20 cellular contexts compared by ENCODE assay signal in the genomic region with DNA sequence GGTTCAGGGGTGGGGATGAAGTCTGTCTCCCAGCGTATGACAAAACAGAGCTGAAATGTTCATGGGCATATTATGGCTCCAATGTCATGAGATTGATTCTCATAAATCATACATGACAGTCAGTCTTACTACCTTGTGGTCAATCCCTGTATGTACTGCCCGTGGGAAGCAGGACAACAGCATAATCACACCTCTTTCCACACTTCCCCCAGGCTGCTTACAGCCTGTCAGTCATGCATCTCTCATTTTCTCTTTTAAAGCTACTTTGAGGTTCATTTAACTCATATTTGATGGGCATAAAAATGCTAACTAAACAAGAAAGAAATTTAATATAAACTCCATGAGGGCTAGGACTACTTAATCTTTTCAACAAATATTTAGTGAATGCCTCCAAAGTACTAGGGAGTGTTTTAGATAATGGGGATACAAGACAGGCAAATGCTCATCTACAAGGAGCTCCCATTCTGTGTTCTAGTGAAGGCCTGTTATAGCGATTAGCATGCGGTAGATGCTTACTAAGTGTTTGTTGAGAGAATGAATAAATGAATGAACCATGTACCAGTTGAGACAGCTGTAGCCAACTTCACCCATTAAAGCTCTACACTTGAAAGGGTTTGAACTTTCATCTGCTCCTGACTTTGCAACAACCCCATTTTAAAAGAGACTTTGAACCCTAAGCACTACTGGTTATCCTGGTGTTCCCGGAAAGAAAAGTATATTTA.
DNase-seq lines count a peak whose midpoint lies in the region; ATAC-seq, FAIRE-seq and TF ChIP-seq lines count a peak whose summit lies in the region.
"Had no signal": no experiment of that assay in that cellular context is flagged by ENCODE, and none has a peak within 500 bp of the region (broad histone marks: within the 10 kb centered on the region; RNA-seq: fewer than 3 reads in every experiment).

No MANE protein-coding gene starts in this region.

- WGBS in heart right ventricle, 2 donors: 93% methylated on average over 5 of the region's 5 CpGs
- WGBS in mesendoderm (ENCODE audit: extremely low coverage, insufficient coverage, low lambda C conversion rate): no CpG with 5 or more reads among the region's 5 CpGs

- no peak overlapping the region for H2BK5ac ChIP-seq in mesendoderm (ENCODE audit: low read length)

- no peak for ATAC-seq in heart right ventricle
- ATAC-seq: PC-3 had no signal

- no peaks in the 10 kb centered on the region for H3K79me1 ChIP-seq in mesendoderm (ENCODE audit: low read length)

- no peak for TF ChIP-seq CTCF in left ventricle myocardium inferior (IDR thresholded peaks at IDR 0.05; ENCODE audit: borderline replicate concordance)
- no peak for TF ChIP-seq CTCF in heart right ventricle (IDR thresholded peaks at IDR 0.05)
- TF ChIP-seq CTCF in keratinocyte (optimal IDR thresholded peaks at IDR 0.05 in 1 of 3, IDR thresholded peaks at IDR 0.05 in 1 of 3, conservative IDR thresholded peaks at IDR 0.05 in 1 of 3; ENCODE audit: extremely low read depth in 1 of 3, insufficient read depth in 2 of 3, low read length in 3 of 3): no peak

- H3K9me3 ChIP-seq in left ventricle myocardium inferior (replicated peaks) (no peaks in the 10 kb centered on the region), heart right ventricle (no peaks in the 10 kb centered on the region), keratinocyte (ENCODE audit: control insufficient read depth, low read depth, low read length) (no peaks in the 10 kb centered on the region)
- H3K9me3 ChIP-seq: SJSA1 had no signal

- H3K4me2 ChIP-seq in keratinocyte (ENCODE audit: control insufficient read depth, extremely low read depth, insufficient read depth, low read depth, low read length) (no peak overlapping the region), mesendoderm (ENCODE audit: low read length) (no peak overlapping the region)

- H2AFZ ChIP-seq in keratinocyte (ENCODE audit: control insufficient read depth, low read length): no peak overlapping the region
- H2AFZ ChIP-seq: GM23248 had no signal

- FAIRE-seq in keratinocyte (lab: Jason Lieb, UNC): peak; percentile 49
- FAIRE-seq: G401.6 had no signal

- dilution Hi-C loops in keratinocyte (cut with MboI; ENCODE audit: extremely low pct_ligation_motif_present, low sequenced_read_pairs): no loop called here

- H3K27me3 ChIP-seq in left ventricle myocardium inferior (ENCODE audit: low read depth) (no peaks in the 10 kb centered on the region), heart right ventricle (no peaks in the 10 kb centered on the region), keratinocyte (ENCODE audit: control insufficient read depth, extremely low read depth, insufficient read depth, low read length) (peaks cover 3% of the 10 kb centered on the region), mesendoderm (ENCODE audit: insufficient read depth, low read length, poor library complexity) (no peaks in the 10 kb centered on the region)
- H3K27me3 ChIP-seq: SJSA1 had no signal

- intact Hi-C loops in left ventricle myocardium inferior (cut with micrococcal nuclease) (no loop called here), heart right ventricle (cut with DNase I) (loop anchor here in 5 of 10 donors (5.0 to 10.0 kb wide), 4 partner anchors 52 to 135 kb away; a partner anchor contains a TSS)

- H3K4me1 ChIP-seq in left ventricle myocardium inferior (peaks cover 52% of the 10 kb centered on the region), heart right ventricle (peaks cover 0 to 63% (median 22%) of the 10 kb centered on the region in 9 donors), keratinocyte (ENCODE audit: control insufficient read depth, extremely low read depth, insufficient read depth, low read length) (peaks cover 43% of the 10 kb centered on the region), mesendoderm (ENCODE audit: control insufficient read depth, low read depth, low read length) (peaks cover 23% of the 10 kb centered on the region)

- H2AK5ac ChIP-seq in mesendoderm (ENCODE audit: low read length): peak overlapping the region; percentile 15

- H3K79me2 ChIP-seq in keratinocyte (ENCODE audit: control insufficient read depth, insufficient read depth, low read length) (no peaks in the 10 kb centered on the region), mesendoderm (ENCODE audit: control insufficient read depth, insufficient read depth, low read length) (no peaks in the 10 kb centered on the region)

- H2BK120ac ChIP-seq in mesendoderm (ENCODE audit: low read depth, low read length): no peak overlapping the region

- no peaks in the 10 kb centered on the region for H4K20me1 ChIP-seq in keratinocyte (ENCODE audit: control insufficient read depth, extremely low read depth, insufficient read depth, low read length)

- H2BK15ac ChIP-seq in mesendoderm (replicated peaks; ENCODE audit: low read depth): peak overlapping the region; percentile 5

- H3K9ac ChIP-seq in keratinocyte (ENCODE audit: control insufficient read depth, extremely low read depth, insufficient read depth, low read length) (no peak overlapping the region), mesendoderm (ENCODE audit: low read length) (no peak overlapping the region)
- H3K9ac ChIP-seq: GM23248 had no signal

- no peak overlapping the region for H3K4ac ChIP-seq in mesendoderm (ENCODE audit: low read depth, low read length)

- H3K56ac ChIP-seq in mesendoderm (ENCODE audit: low read length): peak overlapping the region; percentile 34

- H3K36me3 ChIP-seq in left ventricle myocardium inferior (peaks cover 8% of the 10 kb centered on the region), heart right ventricle (peaks cover 0 to 5% (median 0%) of the 10 kb centered on the region in 9 donors), keratinocyte (ENCODE audit: control insufficient read depth in 2 of 2, extremely low read depth in 1 of 2, insufficient read depth in 2 of 2, low read length in 2 of 2) (no peaks in the 10 kb centered on the region), mesendoderm (ENCODE audit: control insufficient read depth, insufficient read depth, low read length) (no peaks in the 10 kb centered on the region)

- H3K9me1 ChIP-seq in keratinocyte (ENCODE audit: control insufficient read depth, extremely low read depth, insufficient read depth, low read length): no peaks in the 10 kb centered on the region

- no peak overlapping the region for H4K8ac ChIP-seq in mesendoderm (ENCODE audit: low read depth, low read length)

- H3K23ac ChIP-seq in mesendoderm (ENCODE audit: low read length): no peak overlapping the region

- no peak overlapping the region for H4K5ac ChIP-seq in mesendoderm (ENCODE audit: low read length)

- H3K4me3 ChIP-seq in left ventricle myocardium inferior: no peak overlapping the region
- no peak overlapping the region for H3K4me3 ChIP-seq in heart right ventricle
- H3K4me3 ChIP-seq in keratinocyte (ENCODE audit: control insufficient read depth in 2 of 3, extremely low read depth in 1 of 3, insufficient read depth in 2 of 3, low read depth in 1 of 3, low read length in 3 of 3): no peak overlapping the region
- H3K4me3 ChIP-seq in mesendoderm (ENCODE audit: low read length): no peak overlapping the region
- H3K4me3 ChIP-seq: GM23248, SJSA1 had no signal

- DNase-seq in left ventricle myocardium inferior: no peak
- DNase-seq in heart right ventricle: no peak
- no peak for DNase-seq in keratinocyte (ENCODE audit: low read depth, low spot score)
- DNase-seq in mesendoderm: no peak
- DNase-seq in stimulated activated CD8-positive, alpha-beta memory T cell treated with anti-CD3 and anti-CD28 coated beads, Interleukin-4, amount 100 ng/mL, for 48 hours: no peak
- DNase-seq in HT-29 (ENCODE audit: low spot score): no peak
- no peak for DNase-seq in NCI-H2171 (lab: John Stamatoyannopoulos, UW)
- no peak for DNase-seq in NOMO-1 (lab: John Stamatoyannopoulos, UW; ENCODE audit: unreplicated experiment in 2 of 2)
- DNase-seq: 8988T; CD4-positive, alpha-beta memory T cell; DMS79 treated with DMSO at 0.1 percent for 48 hours; GM23248; KG1; NCI-H1436; NCI-H2029; NCI-H2171 treated with DMSO at 0.1 percent for 48 hours; NCI-H748 treated with DMSO at 0.1 percent for 48 hours; PC-3 had no signal

- peak overlapping the region; percentile 51 for H3K18ac ChIP-seq in mesendoderm (ENCODE audit: low read length)

- H3K27ac ChIP-seq in left ventricle myocardium inferior (replicated peaks) (peak overlapping the region; percentile 57), heart right ventricle (peak overlapping the region in 2 of 10 donors; percentile 0 to 7), keratinocyte (ENCODE audit: control insufficient read depth, insufficient read depth, low read length) (no peak overlapping the region), mesendoderm (ENCODE audit: low read depth, low read length) (no peak overlapping the region)
- H3K27ac ChIP-seq: GM23248 had no signal
